ENCODE assay signal across 1 cellular context in the genomic region with DNA sequence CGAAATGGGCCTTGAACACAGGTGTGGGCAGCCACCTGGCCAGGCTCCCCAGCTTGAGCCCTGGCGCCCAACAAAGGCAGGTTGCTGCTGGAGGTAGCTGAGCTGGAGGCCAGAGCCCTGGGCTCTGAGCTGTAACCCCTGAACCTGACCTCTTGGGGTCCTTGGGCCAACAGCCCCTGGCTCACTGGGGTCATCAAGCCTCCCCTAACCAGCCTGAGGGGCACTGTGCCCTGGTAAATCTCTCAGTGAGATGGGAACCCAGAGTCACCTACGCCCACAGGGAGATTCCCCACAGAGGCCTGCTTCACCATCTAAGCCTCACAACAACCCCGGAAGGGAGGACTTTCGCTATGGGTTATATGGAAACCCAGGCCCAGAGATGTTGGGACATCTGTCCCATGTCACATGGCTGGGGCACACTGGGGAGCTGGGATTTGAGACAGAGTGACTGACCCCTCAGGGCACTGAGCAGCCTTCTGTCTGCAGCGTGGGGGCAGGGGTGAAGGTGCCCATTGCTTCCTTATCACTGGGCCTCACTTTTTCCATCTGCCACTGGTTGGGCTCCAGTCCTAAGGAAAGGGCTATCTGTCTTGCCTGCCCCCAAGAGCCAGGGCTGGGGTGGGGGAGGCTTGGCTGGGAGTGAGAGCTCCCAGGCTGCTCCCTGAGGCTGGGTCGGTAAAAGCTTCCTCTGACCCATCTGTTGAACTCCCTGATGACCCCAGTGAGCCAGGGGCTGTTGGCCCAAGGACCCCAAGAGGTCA.
TF ChIP-seq lines count a peak whose summit lies in the region.

No MANE protein-coding gene starts in this region.

TF ChIP-seq in GM12878, 131 proteins besides CTCF, POLR2A, EP300 and RAD21 (continued from another document and continues in another):
- TF ChIP-seq PAX8 (IDR thresholded peaks at IDR 0.05) (no peak), HCFC1 (IDR thresholded peaks at IDR 0.05; ENCODE audit: low read length) (no peak), TAF1 (IDR thresholded peaks at IDR 0.05; ENCODE audit: borderline replicate concordance, low read depth, low read length) (no peak), STAT3 (IDR thresholded peaks at IDR 0.05; ENCODE audit: low read depth, low read length) (no peak), DPF2 (IDR thresholded peaks at IDR 0.05) (0 out of 2 replicates have a peak, but pooled peaks have one; percentile 15), ZNF24 (IDR thresholded peaks at IDR 0.05) (no peak), EGR1 (IDR thresholded peaks at IDR 0.05; ENCODE audit: borderline replicate concordance in 1 of 2, low read depth in 2 of 2, low read length in 2 of 2) (peak in 1 of 2 experiments; percentile 45; a peak in 1 of 3 replicates), PAX5 (IDR thresholded peaks at IDR 0.05; ENCODE audit: borderline replicate concordance, low read depth, low read length) (no peak), SREBF1 (IDR thresholded peaks at IDR 0.05; ENCODE audit: low read length) (no peak), HDAC6 (IDR thresholded peaks at IDR 0.05; ENCODE audit: unreplicated experiment) (no peak), EED (IDR thresholded peaks at IDR 0.05; ENCODE audit: low read depth) (peak; percentile 67), SMAD1 (IDR thresholded peaks at IDR 0.05; ENCODE audit: low read depth, partially characterized antibody) (no peak), MYB (IDR thresholded peaks at IDR 0.05; ENCODE audit: borderline replicate concordance, low read depth, low read length) (no peak), ZNF384 (IDR thresholded peaks at IDR 0.05; ENCODE audit: borderline replicate concordance, low read depth, low read length) (no peak), IKZF2 (IDR thresholded peaks at IDR 0.05) (peak; percentile 68 to 74), NFXL1 (IDR thresholded peaks at IDR 0.05; ENCODE audit: borderline replicate concordance) (no peak), SREBF2 (IDR thresholded peaks at IDR 0.05; ENCODE audit: low read length) (no peak), LARP7 (IDR thresholded peaks at IDR 0.05) (no peak; the same call in 1 of the 2 replicates), MTA3 (IDR thresholded peaks at IDR 0.05; ENCODE audit: borderline replicate concordance, low read length) (no peak), GABPA (IDR thresholded peaks at IDR 0.05; ENCODE audit: low read depth) (no peak), POU2F2 (IDR thresholded peaks at IDR 0.05; ENCODE audit: borderline replicate concordance, low read depth, low read length) (no peak), RUNX3 (IDR thresholded peaks at IDR 0.05; ENCODE audit: low read length) (no peak), ESRRA (IDR thresholded peaks at IDR 0.05; ENCODE audit: low read length) (no peak), SIN3A (IDR thresholded peaks at IDR 0.05; ENCODE audit: low read depth, low read length) (no peak)
- TF ChIP-seq, protein P1, sequence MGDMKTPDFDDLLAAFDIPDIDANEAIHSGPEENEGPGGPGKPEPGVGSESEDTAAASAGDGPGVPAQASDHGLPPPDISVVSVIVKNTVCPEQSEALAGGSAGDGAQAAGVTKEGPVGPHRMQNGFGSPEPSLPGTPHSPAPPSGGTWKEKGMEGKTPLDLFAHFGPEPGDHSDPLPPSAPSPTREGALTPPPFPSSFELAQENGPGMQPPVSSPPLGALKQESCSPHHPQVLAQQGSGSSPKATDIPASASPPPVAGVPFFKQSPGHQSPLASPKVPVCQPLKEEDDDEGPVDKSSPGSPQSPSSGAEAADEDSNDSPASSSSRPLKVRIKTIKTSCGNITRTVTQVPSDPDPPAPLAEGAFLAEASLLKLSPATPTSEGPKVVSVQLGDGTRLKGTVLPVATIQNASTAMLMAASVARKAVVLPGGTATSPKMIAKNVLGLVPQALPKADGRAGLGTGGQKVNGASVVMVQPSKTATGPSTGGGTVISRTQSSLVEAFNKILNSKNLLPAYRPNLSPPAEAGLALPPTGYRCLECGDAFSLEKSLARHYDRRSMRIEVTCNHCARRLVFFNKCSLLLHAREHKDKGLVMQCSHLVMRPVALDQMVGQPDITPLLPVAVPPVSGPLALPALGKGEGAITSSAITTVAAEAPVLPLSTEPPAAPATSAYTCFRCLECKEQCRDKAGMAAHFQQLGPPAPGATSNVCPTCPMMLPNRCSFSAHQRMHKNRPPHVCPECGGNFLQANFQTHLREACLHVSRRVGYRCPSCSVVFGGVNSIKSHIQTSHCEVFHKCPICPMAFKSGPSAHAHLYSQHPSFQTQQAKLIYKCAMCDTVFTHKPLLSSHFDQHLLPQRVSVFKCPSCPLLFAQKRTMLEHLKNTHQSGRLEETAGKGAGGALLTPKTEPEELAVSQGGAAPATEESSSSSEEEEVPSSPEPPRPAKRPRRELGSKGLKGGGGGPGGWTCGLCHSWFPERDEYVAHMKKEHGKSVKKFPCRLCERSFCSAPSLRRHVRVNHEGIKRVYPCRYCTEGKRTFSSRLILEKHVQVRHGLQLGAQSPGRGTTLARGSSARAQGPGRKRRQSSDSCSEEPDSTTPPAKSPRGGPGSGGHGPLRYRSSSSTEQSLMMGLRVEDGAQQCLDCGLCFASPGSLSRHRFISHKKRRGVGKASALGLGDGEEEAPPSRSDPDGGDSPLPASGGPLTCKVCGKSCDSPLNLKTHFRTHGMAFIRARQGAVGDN (IDR thresholded peaks at IDR 0.05) = peak; percentile 91
- TF ChIP-seq, protein P2, sequence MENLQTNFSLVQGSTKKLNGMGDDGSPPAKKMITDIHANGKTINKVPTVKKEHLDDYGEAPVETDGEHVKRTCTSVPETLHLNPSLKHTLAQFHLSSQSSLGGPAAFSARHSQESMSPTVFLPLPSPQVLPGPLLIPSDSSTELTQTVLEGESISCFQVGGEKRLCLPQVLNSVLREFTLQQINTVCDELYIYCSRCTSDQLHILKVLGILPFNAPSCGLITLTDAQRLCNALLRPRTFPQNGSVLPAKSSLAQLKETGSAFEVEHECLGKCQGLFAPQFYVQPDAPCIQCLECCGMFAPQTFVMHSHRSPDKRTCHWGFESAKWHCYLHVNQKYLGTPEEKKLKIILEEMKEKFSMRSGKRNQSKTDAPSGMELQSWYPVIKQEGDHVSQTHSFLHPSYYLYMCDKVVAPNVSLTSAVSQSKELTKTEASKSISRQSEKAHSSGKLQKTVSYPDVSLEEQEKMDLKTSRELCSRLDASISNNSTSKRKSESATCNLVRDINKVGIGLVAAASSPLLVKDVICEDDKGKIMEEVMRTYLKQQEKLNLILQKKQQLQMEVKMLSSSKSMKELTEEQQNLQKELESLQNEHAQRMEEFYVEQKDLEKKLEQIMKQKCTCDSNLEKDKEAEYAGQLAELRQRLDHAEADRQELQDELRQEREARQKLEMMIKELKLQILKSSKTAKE (IDR thresholded peaks at IDR 0.05; ENCODE audit: low read depth, poor library complexity, severe bottlenecking) = no peak
- TF ChIP-seq, protein P3, sequence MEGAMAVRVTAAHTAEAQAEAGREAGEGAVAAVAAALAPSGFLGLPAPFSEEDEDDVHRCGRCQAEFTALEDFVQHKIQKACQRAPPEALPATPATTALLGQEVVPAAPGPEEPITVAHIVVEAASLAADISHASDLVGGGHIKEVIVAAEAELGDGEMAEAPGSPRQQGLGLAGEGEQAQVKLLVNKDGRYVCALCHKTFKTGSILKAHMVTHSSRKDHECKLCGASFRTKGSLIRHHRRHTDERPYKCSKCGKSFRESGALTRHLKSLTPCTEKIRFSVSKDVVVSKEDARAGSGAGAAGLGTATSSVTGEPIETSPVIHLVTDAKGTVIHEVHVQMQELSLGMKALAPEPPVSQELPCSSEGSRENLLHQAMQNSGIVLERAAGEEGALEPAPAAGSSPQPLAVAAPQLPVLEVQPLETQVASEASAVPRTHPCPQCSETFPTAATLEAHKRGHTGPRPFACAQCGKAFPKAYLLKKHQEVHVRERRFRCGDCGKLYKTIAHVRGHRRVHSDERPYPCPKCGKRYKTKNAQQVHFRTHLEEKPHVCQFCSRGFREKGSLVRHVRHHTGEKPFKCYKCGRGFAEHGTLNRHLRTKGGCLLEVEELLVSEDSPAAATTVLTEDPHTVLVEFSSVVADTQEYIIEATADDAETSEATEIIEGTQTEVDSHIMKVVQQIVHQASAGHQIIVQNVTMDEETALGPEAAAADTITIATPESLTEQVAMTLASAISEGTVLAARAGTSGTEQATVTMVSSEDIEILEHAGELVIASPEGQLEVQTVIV (IDR thresholded peaks at IDR 0.05; ENCODE audit: borderline replicate concordance, partially characterized antibody) = no peak
- TF ChIP-seq, protein P4, sequence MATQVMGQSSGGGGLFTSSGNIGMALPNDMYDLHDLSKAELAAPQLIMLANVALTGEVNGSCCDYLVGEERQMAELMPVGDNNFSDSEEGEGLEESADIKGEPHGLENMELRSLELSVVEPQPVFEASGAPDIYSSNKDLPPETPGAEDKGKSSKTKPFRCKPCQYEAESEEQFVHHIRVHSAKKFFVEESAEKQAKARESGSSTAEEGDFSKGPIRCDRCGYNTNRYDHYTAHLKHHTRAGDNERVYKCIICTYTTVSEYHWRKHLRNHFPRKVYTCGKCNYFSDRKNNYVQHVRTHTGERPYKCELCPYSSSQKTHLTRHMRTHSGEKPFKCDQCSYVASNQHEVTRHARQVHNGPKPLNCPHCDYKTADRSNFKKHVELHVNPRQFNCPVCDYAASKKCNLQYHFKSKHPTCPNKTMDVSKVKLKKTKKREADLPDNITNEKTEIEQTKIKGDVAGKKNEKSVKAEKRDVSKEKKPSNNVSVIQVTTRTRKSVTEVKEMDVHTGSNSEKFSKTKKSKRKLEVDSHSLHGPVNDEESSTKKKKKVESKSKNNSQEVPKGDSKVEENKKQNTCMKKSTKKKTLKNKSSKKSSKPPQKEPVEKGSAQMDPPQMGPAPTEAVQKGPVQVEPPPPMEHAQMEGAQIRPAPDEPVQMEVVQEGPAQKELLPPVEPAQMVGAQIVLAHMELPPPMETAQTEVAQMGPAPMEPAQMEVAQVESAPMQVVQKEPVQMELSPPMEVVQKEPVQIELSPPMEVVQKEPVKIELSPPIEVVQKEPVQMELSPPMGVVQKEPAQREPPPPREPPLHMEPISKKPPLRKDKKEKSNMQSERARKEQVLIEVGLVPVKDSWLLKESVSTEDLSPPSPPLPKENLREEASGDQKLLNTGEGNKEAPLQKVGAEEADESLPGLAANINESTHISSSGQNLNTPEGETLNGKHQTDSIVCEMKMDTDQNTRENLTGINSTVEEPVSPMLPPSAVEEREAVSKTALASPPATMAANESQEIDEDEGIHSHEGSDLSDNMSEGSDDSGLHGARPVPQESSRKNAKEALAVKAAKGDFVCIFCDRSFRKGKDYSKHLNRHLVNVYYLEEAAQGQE (IDR thresholded peaks at IDR 0.05; ENCODE audit: low read depth, low read length) = no peak
- TF ChIP-seq, protein P5, sequence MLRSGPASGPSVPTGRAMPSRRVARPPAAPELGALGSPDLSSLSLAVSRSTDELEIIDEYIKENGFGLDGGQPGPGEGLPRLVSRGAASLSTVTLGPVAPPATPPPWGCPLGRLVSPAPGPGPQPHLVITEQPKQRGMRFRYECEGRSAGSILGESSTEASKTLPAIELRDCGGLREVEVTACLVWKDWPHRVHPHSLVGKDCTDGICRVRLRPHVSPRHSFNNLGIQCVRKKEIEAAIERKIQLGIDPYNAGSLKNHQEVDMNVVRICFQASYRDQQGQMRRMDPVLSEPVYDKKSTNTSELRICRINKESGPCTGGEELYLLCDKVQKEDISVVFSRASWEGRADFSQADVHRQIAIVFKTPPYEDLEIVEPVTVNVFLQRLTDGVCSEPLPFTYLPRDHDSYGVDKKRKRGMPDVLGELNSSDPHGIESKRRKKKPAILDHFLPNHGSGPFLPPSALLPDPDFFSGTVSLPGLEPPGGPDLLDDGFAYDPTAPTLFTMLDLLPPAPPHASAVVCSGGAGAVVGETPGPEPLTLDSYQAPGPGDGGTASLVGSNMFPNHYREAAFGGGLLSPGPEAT (IDR thresholded peaks at IDR 0.05; ENCODE audit: low read depth) = peak; percentile 34; the same call in 1 of the 2 replicates
- TF ChIP-seq, protein P6, sequence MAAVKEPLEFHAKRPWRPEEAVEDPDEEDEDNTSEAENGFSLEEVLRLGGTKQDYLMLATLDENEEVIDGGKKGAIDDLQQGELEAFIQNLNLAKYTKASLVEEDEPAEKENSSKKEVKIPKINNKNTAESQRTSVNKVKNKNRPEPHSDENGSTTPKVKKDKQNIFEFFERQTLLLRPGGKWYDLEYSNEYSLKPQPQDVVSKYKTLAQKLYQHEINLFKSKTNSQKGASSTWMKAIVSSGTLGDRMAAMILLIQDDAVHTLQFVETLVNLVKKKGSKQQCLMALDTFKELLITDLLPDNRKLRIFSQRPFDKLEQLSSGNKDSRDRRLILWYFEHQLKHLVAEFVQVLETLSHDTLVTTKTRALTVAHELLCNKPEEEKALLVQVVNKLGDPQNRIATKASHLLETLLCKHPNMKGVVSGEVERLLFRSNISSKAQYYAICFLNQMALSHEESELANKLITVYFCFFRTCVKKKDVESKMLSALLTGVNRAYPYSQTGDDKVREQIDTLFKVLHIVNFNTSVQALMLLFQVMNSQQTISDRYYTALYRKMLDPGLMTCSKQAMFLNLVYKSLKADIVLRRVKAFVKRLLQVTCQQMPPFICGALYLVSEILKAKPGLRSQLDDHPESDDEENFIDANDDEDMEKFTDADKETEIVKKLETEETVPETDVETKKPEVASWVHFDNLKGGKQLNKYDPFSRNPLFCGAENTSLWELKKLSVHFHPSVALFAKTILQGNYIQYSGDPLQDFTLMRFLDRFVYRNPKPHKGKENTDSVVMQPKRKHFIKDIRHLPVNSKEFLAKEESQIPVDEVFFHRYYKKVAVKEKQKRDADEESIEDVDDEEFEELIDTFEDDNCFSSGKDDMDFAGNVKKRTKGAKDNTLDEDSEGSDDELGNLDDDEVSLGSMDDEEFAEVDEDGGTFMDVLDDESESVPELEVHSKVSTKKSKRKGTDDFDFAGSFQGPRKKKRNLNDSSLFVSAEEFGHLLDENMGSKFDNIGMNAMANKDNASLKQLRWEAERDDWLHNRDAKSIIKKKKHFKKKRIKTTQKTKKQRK (IDR thresholded peaks at IDR 0.05; ENCODE audit: low read depth, low read length) = no peak
- TF ChIP-seq, protein P7, sequence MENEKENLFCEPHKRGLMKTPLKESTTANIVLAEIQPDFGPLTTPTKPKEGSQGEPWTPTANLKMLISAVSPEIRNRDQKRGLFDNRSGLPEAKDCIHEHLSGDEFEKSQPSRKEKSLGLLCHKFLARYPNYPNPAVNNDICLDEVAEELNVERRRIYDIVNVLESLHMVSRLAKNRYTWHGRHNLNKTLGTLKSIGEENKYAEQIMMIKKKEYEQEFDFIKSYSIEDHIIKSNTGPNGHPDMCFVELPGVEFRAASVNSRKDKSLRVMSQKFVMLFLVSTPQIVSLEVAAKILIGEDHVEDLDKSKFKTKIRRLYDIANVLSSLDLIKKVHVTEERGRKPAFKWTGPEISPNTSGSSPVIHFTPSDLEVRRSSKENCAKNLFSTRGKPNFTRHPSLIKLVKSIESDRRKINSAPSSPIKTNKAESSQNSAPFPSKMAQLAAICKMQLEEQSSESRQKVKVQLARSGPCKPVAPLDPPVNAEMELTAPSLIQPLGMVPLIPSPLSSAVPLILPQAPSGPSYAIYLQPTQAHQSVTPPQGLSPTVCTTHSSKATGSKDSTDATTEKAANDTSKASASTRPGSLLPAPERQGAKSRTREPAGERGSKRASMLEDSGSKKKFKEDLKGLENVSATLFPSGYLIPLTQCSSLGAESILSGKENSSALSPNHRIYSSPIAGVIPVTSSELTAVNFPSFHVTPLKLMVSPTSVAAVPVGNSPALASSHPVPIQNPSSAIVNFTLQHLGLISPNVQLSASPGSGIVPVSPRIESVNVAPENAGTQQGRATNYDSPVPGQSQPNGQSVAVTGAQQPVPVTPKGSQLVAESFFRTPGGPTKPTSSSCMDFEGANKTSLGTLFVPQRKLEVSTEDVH (IDR thresholded peaks at IDR 0.05; ENCODE audit: low read depth, partially characterized antibody) = no peak
- TF ChIP-seq, protein P8, sequence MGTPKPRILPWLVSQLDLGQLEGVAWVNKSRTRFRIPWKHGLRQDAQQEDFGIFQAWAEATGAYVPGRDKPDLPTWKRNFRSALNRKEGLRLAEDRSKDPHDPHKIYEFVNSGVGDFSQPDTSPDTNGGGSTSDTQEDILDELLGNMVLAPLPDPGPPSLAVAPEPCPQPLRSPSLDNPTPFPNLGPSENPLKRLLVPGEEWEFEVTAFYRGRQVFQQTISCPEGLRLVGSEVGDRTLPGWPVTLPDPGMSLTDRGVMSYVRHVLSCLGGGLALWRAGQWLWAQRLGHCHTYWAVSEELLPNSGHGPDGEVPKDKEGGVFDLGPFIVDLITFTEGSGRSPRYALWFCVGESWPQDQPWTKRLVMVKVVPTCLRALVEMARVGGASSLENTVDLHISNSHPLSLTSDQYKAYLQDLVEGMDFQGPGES (IDR thresholded peaks at IDR 0.05) = no peak
